Comparison of ENCODE assay signal across 9 cellular contexts in the genomic region with DNA sequence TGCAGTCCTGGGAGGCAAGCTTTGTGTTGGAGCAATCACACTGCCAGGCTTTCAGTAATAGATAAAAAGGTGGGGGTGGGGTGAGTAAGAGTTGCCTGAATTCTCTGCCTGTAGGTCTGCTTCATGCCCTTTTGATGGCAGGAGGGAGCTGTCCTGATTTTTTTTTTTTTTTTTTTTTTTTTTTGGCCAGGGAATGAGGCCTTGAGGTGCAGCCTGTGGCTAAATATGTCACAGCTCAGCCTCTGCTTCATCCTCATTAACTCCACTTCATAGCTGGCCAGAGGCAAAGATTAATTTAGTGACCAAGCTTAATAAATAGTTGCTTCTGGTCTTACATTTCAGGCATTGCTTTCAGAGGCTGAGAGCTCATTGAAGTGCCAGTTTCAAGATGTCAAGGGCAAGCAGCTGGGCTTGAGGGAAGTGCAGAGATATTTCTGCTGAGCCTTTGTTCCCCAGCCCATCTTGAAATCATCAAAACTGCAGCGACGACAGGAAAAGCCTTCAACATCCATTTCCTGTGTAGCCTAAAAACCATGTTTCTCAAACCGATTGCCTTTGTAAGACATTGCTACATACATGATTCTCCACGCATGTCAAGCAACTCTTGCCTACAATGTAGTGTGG.
DNase-seq lines count a peak whose midpoint lies in the region; ATAC-seq and TF ChIP-seq lines count a peak whose summit lies in the region.
"Had no signal": no experiment of that assay in that cellular context is flagged by ENCODE, and none has a peak within 500 bp of the region (broad histone marks: within the 10 kb centered on the region; RNA-seq: fewer than 3 reads in every experiment).

No MANE protein-coding gene starts in this region.

- ATAC-seq in activated CD8-positive, alpha-beta T cell treated with anti-CD3 and anti-CD28 coated beads, Interleukin-2, amount 10 ng/mL, durations not matched to agents 7 days and 5 days = no peak

- BruUV-seq in Caco-2 (replicated peaks; lab: Mats Ljungman, UMichigan) = no TSS peak

- no peaks in the 10 kb centered on the region for H3K36me3 Mint-ChIP-seq in activated CD8-positive, alpha-beta T cell treated with anti-CD3 and anti-CD28 coated beads, Interleukin-2, amount 10 ng/mL, durations not matched to agents 7 days and 5 days (ENCODE audit: low read depth)
- H3K36me3 Mint-ChIP-seq in Caco-2 (ENCODE audit: insufficient read depth, unreplicated experiment) = no peaks in the 10 kb centered on the region

- H3K36me3 ChIP-seq in HAP-1 (replicated peaks) (no peaks in the 10 kb centered on the region), Caco-2 (ENCODE audit: control insufficient read depth, insufficient read depth, low read length) (no peaks in the 10 kb centered on the region)

- CTCF ChIA-PET in activated CD8-positive, alpha-beta T cell treated with anti-CD3 and anti-CD28 coated beads, Interleukin-2, amount 10 ng/mL, durations not matched to agents 7 days and 5 days (lab: Charles Lee) = no interaction called here
- CTCF ChIA-PET in Caco-2 (lab: Charles Lee) = interaction anchor here (0.6 kb wide), 3 partner anchors 9 to 97 kb away, joined by 3 to 4 read pairs (median 3); no protein-coding TSS in a partner anchor

- no peaks in the 10 kb centered on the region for H3K27me3 ChIP-seq in HAP-1 (ENCODE audit: low read depth)
- H3K27me3 ChIP-seq in Caco-2 (replicated peaks; ENCODE audit: control insufficient read depth, insufficient read depth, low read length) = no peaks in the 10 kb centered on the region

- no peak overlapping the region for H3K4me3 ChIP-seq in foreskin fibroblast (ENCODE audit: low read depth in 1 of 2, low read length in 2 of 2)
- no peak overlapping the region for H3K4me3 ChIP-seq in HAP-1
- no peak overlapping the region for H3K4me3 ChIP-seq in Caco-2 (ENCODE audit: low read depth, low read length)

- H3K4me1 ChIP-seq in HAP-1 (peaks cover 8% of the 10 kb centered on the region), Caco-2 (no peaks in the 10 kb centered on the region)

- H3K27ac Mint-ChIP-seq in activated CD8-positive, alpha-beta T cell treated with anti-CD3 and anti-CD28 coated beads, Interleukin-2, amount 10 ng/mL, durations not matched to agents 7 days and 5 days = no peak overlapping the region
- H3K27ac Mint-ChIP-seq in Caco-2 (ENCODE audit: unreplicated experiment) = no peak overlapping the region

- H3K27me3 Mint-ChIP-seq in activated CD8-positive, alpha-beta T cell treated with anti-CD3 and anti-CD28 coated beads, Interleukin-2, amount 10 ng/mL, durations not matched to agents 7 days and 5 days (ENCODE audit: low read depth) = peaks cover 2% of the 10 kb centered on the region
- H3K27me3 Mint-ChIP-seq in Caco-2 (ENCODE audit: insufficient read depth, unreplicated experiment) = no peaks in the 10 kb centered on the region

- H3K9me3 ChIP-seq in HAP-1 = no peaks in the 10 kb centered on the region
- H3K9me3 ChIP-seq in Caco-2 = no peaks in the 10 kb centered on the region

- no peaks in the 10 kb centered on the region for H3K9me3 Mint-ChIP-seq in activated CD8-positive, alpha-beta T cell treated with anti-CD3 and anti-CD28 coated beads, Interleukin-2, amount 10 ng/mL, durations not matched to agents 7 days and 5 days (ENCODE audit: insufficient read depth)
- H3K9me3 Mint-ChIP-seq in Caco-2 (ENCODE audit: unreplicated experiment) = no peaks in the 10 kb centered on the region

- TF ChIP-seq CTCF in foreskin fibroblast (IDR thresholded peaks at IDR 0.05; ENCODE audit: low read depth, low read length) = peak; percentile 20
- TF ChIP-seq CTCF in Caco-2 (IDR thresholded peaks at IDR 0.05; ENCODE audit: insufficient read depth in 1 of 2, low read depth in 1 of 2, low read length in 1 of 2, severe bottlenecking in 1 of 2, unreplicated experiment in 1 of 2) = no peak

- in situ Hi-C loops in HAP-1 (cut with MboI; ENCODE audit: low sequenced_read_pairs) = no loop called here

- no peak overlapping the region for H3K4me3 Mint-ChIP-seq in activated CD8-positive, alpha-beta T cell treated with anti-CD3 and anti-CD28 coated beads, Interleukin-2, amount 10 ng/mL, durations not matched to agents 7 days and 5 days
- no peak overlapping the region for H3K4me3 Mint-ChIP-seq in Caco-2 (ENCODE audit: unreplicated experiment)

- intact Hi-C loops in Caco-2 (cut with micrococcal nuclease; ENCODE audit: unreplicated experiment) = no loop called here

- peaks cover 2% of the 10 kb centered on the region for H3K4me1 Mint-ChIP-seq in activated CD8-positive, alpha-beta T cell treated with anti-CD3 and anti-CD28 coated beads, Interleukin-2, amount 10 ng/mL, durations not matched to agents 7 days and 5 days (ENCODE audit: low read depth)
- peaks cover 7% of the 10 kb centered on the region for H3K4me1 Mint-ChIP-seq in Caco-2 (ENCODE audit: low read depth, unreplicated experiment)

- POLR2A ChIA-PET in activated CD8-positive, alpha-beta T cell treated with anti-CD3 and anti-CD28 coated beads, Interleukin-2, amount 10 ng/mL, durations not matched to agents 7 days and 5 days (lab: Charles Lee) = no interaction called here
- POLR2A ChIA-PET in Caco-2 (lab: Charles Lee) = no interaction called here

- peak; percentile 61 for DNase-seq in HCEC 1CT
- DNase-seq in SKM-1 treated with dmso at 0.1 percent for 144 hours (lab: John Stamatoyannopoulos, UW; ENCODE audit: unreplicated experiment) = peak; percentile 82
- peak; percentile 51 to 62 for DNase-seq in foreskin fibroblast
- DNase-seq in retina = peak; percentile 64
- no peak for DNase-seq in activated CD8-positive, alpha-beta T cell treated with anti-CD3 and anti-CD28 coated beads, Interleukin-2, amount 10 ng/mL, durations not matched to agents 7 days and 5 days
- no peak for DNase-seq in HAP-1 (ENCODE audit: low spot score in 2 of 2)
- DNase-seq in DMS153 treated with DMSO at 0.1 percent for 48 hours (lab: John Stamatoyannopoulos, UW; ENCODE audit: unreplicated experiment) = no peak
- no peak for DNase-seq in Caco-2
- DNase-seq: NCI-H2029 had no signal

Comparison
In these comparisons a context has a peak if more than half of its experiments do, and no peak if none do; other contexts are left out.
1. DNase-seq: peak in HCEC 1CT (single experiment), SKM-1 treated with dmso at 0.1 percent for 144 hours (single experiment), foreskin fibroblast (2 of 2) and retina (single experiment); none in activated CD8-positive, alpha-beta T cell treated with anti-CD3 and anti-CD28 coated beads, Interleukin-2, amount 10 ng/mL, durations not matched to agents 7 days and 5 days (single experiment), HAP-1 (0 of 2), DMS153 treated with DMSO at 0.1 percent for 48 hours (single experiment) and Caco-2 (0 of 2).